8 cellular contexts compared by ENCODE assay signal in the genomic region with DNA sequence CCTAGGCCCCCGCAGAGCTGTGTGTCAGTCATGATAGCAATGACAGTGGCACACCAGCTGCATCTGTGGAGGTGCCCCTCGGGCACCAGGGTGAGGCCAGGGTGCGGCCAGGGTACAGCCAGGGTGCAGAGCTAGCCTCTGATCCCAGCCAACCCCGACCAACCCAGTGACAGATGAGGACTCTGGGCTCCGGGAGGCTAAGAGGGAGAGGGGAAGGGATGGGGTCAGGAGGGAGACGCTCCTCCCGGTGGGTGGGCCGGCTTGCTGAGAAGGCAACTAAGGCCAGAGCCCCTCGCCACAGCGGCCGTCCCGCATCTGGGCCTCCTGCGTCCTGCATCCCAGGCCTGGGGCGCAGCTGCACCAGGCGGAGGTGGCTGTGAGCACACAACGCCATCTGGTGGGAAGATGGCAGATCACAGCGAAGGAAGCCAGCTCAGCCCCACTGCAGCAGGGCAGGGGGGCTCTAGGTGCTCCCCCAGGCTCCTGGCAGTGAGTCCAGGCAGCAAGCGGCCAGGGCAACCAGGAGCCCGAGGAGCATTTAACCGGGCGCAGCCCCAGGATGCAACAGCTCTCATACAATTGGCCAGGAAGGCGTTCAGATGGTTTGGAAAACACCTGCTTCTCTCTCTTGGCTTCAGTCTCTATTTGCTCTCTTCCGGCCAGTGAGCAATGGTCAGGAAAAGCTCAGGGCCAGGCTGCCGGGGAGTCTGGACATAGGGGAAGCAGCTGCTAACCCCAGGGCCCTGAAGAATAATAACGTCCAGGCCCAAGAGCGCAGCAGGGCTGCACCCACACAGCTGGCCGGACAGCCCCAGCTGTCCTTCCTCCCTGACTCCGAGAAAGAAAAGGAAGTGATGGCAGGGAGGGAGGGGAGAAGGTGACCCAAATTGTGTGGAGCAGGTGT.
DNase-seq lines count a peak whose midpoint lies in the region; ATAC-seq and TF ChIP-seq lines count a peak whose summit lies in the region.

No MANE protein-coding gene starts in this region.

- H3K4me1 ChIP-seq in BE2C (no peaks in the 10 kb centered on the region), right cardiac atrium (ENCODE audit: control insufficient read depth, insufficient read depth, low read length) (no peaks in the 10 kb centered on the region), spleen (peaks cover 2 to 14% (median 10%) of the 10 kb centered on the region in 6 donors)

- peaks cover 26% of the 10 kb centered on the region for H3K27me3 ChIP-seq in BE2C
- H3K27me3 ChIP-seq in right cardiac atrium (ENCODE audit: control insufficient read depth, insufficient read depth): no peaks in the 10 kb centered on the region
- peaks cover 0 to 31% (median 0%) of the 10 kb centered on the region in 7 donors for H3K27me3 ChIP-seq in spleen (replicated peaks in 1 of 7)

- no peak for TF ChIP-seq POLR2A in spleen (IDR thresholded peaks at IDR 0.05)

- peak; percentile 83 for TF ChIP-seq CTCF in BE2C (IDR thresholded peaks at IDR 0.05; ENCODE audit: low read depth, low read length)
- peak in 9 of 11 experiments; percentile 54 to 83 (median 64) for TF ChIP-seq CTCF in spleen (IDR thresholded peaks at IDR 0.05 in 8 of 11, conservative IDR thresholded peaks at IDR 0.05 in 3 of 11)

- DNase-seq in BE2C (peak; percentile 67), GM19238 (ENCODE audit: insufficient read length, low spot score) (peak; percentile 57), NCI-H510A (lab: John Stamatoyannopoulos, UW) (peak; percentile 1), amygdala (lab: John Stamatoyannopoulos, UW) (peak in 31 of 56 donors; percentile 6 to 59 (median 32)), right cardiac atrium (peak; percentile 35 to 68 (median 68)), spleen (peak; percentile 79)

- H3K36me3 ChIP-seq in BE2C (no peaks in the 10 kb centered on the region), spleen (no peaks in the 10 kb centered on the region)

- no peak overlapping the region for H3K27ac ChIP-seq in right cardiac atrium (ENCODE audit: low read length)
- H3K27ac ChIP-seq in spleen: peak overlapping the region in 4 of 8 donors; percentile 5 to 48 (median 20)

- H3K9me3 ChIP-seq in BE2C (no peaks in the 10 kb centered on the region), right cardiac atrium (ENCODE audit: control insufficient read depth, low read length) (no peaks in the 10 kb centered on the region), spleen (no peaks in the 10 kb centered on the region)

- intact Hi-C loops in right cardiac atrium (cut with DNase I) (loop anchor here in 1 of 4 donors (5.0 kb wide), 1 partner anchor 1684 kb away; no protein-coding TSS in a partner anchor), spleen (cut with DNase I; ENCODE audit: low total_unique reads) (no loop called here)

- H3K4me3 ChIP-seq in BE2C (ENCODE audit: low read depth, low read length) (no peak overlapping the region), right cardiac atrium (ENCODE audit: low read length) (no peak overlapping the region), spleen (no peak overlapping the region)

- ATAC-seq in right cardiac atrium (peak; percentile 52 to 69), GM19351 (IDR thresholded peaks at IDR 0.05; ENCODE audit: unreplicated experiment) (no peak), HG03135 (IDR thresholded peaks at IDR 0.05; ENCODE audit: unreplicated experiment) (no peak)

- WGBS in right cardiac atrium: 28% methylated on average over 28 of the region's 28 CpGs
- 20 to 59% (median 37%) methylated on average over 8 to 28 of the region's 28 CpGs for WGBS in spleen, 5 donors

Comparison
In these comparisons a context has a peak if more than half of its experiments do, and no peak if none do; other contexts are left out.
1. DNase-seq: peak in every context shown above with its lines; median percentile 79 in spleen; 68 in right cardiac atrium; 67 in BE2C; 57 in GM19238; 32 in amygdala; 1 in NCI-H510A.
2. ATAC-seq: peak in right cardiac atrium (2 of 2); none in GM19351 (single experiment) and HG03135 (single experiment).